8 cellular contexts compared by ENCODE assay signal in genomic region chr13:39655569-39656324, GRCh38. TPM values are rescaled to one million over a fixed set of nuclear protein-coding genes. Genes with fewer than 3 reads are reported as not detected.
A peak's percentile ranks its signal among the peaks of the same experiment; 100 is the strongest.
DNase-seq lines count a peak whose midpoint lies in the region; ATAC-seq and TF ChIP-seq lines count a peak whose summit lies in the region.

COG6 (plus strand) TSS chr13:39655662; CDS start chr13:39655727, 65 bp downstream.

- TF ChIP-seq CTCF in BJ (IDR thresholded peaks at IDR 0.05; ENCODE audit: insufficient read depth, low read depth, low read length), result peak; percentile 18; the same call in 1 of the 2 replicates
- peak; percentile 22 for TF ChIP-seq CTCF in choroid plexus epithelial cell (conservative IDR thresholded peaks at IDR 0.05; ENCODE audit: low read depth, low read length)

- no peaks in the 10 kb centered on the region for H3K27me3 ChIP-seq in BJ (ENCODE audit: control insufficient read depth, insufficient read depth, low read length)

- POLR2A ChIA-PET in BJ (lab: Charles Lee), result no interaction called here

- CTCF ChIA-PET in BJ (lab: Yijun Ruan, JAX), result interaction anchor here (1.3 kb wide), 1 partner anchor 20 kb away, joined by 3 read pairs; no protein-coding TSS in a partner anchor

- H3K4me3 ChIP-seq in BJ (ENCODE audit: low read depth, low read length), result peak within 1 kb of the TSS; percentile 96
- peak within 1 kb of the TSS; percentile 98 for H3K4me3 ChIP-seq in choroid plexus epithelial cell (ENCODE audit: low read depth, low read length)

- H3K36me3 ChIP-seq in BJ (ENCODE audit: control insufficient read depth, insufficient read depth, low read length), result no peaks in the 10 kb centered on the region

- peak; percentile 24 for DNase-seq in BJ (ENCODE audit: low read depth)
- DNase-seq in NCI-H460 (ENCODE audit: extremely low read depth, low read depth), result peak; percentile 71
- peak; percentile 92 to 95 for DNase-seq in activated CD4-positive, alpha-beta T cell treated with anti-CD3 and anti-CD28 coated beads for 24 hours (ENCODE audit: low read depth in 2 of 2)
- DNase-seq in choroid plexus epithelial cell (ENCODE audit: low read depth), result peak; percentile 83
- peak; percentile 91 for DNase-seq in kidney tubule cell (ENCODE audit: low spot score)
- peak; percentile 89 to 97 for DNase-seq in stimulated activated CD4-positive, alpha-beta T cell treated with anti-CD3 and anti-CD28 coated beads, Interleukin-1b, Interleukin-23, amount 100 ng/mL, for 1 hour (ENCODE audit: low read depth in 2 of 2)

- ATAC-seq in GM19043 (IDR thresholded peaks at IDR 0.05; ENCODE audit: low read depth, unreplicated experiment), result peak; percentile 88
- ATAC-seq in HG03354 (IDR thresholded peaks at IDR 0.05; ENCODE audit: poor library complexity, severe bottlenecking, unreplicated experiment), result peak; percentile 96

RNA-seq across cellular contexts. Expression of gene COG6, which starts in this region (rescaled TPM):
- polyA plus RNA-seq in BJ (2011; rRNA removed), result 14.4 and 26.7 TPM in 2 replicates
- polyA minus RNA-seq in BJ (2011; rRNA and poly(A)+ RNA removed), result 11.2 and 12.2 TPM in 2 replicates
- total RNA-seq in NCI-H460 (2014; rRNA removed; shearing (Covaris generic)), result 14.6 and 14.9 TPM in 2 replicates
- 11.2 and 19.6 TPM in 2 replicates for polyA plus RNA-seq in NCI-H460 (2014; cell fraction: nucleus; rRNA removed)

Comparison
In these comparisons a context has a peak if more than half of its experiments do, and no peak if none do; other contexts are left out.
1. Peak in every context shown above with its lines: DNase-seq, ATAC-seq and H3K4me3 ChIP-seq.
2. DNase-seq: peak in every context shown above with its lines; median percentile 94 in activated CD4-positive, alpha-beta T cell treated with anti-CD3 and anti-CD28 coated beads for 24 hours; 93 in stimulated activated CD4-positive, alpha-beta T cell treated with anti-CD3 and anti-CD28 coated beads, Interleukin-1b, Interleukin-23, amount 100 ng/mL, for 1 hour; 91 in kidney tubule cell; 83 in choroid plexus epithelial cell; 71 in NCI-H460; 24 in BJ.